In the genomic region with DNA sequence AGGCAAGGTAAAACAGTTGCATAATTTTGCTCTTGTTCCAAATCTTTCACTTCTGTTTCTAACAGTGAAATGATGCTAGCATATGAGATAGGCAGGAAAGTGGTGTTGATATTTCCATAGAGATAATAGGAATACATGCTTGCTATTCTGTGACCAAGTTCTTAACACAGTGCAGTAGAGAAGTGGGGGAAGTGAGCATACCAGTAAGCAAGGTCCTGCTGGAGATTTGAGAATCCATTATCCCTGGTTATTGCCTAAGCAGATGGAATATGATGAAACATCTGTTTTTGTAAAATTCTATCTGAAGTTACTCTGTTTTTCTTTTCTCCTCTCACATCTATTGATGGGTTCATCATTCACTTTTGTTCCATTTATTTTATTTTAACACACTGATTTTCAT, we compare ENCODE assay signal across 19 cellular contexts. TPM values are rescaled to one million over a fixed set of nuclear protein-coding genes. Genes with fewer than 3 reads are reported as not detected.
A peak's percentile ranks its signal among the peaks of the same experiment; 100 is the strongest.
DNase-seq lines count a peak whose midpoint lies in the region; ATAC-seq and TF ChIP-seq lines count a peak whose summit lies in the region.
"Had no signal": no experiment of that assay in that cellular context is flagged by ENCODE, and none has a peak within 500 bp of the region (broad histone marks: within the 10 kb centered on the region; RNA-seq: fewer than 3 reads in every experiment).

No MANE protein-coding gene starts in this region.

- DNase-seq in AG08396 (ENCODE audit: low spot score) (peak; percentile 4), AG20443 (ENCODE audit: low spot score) (peak; percentile 21), OCI-M1 (lab: John Stamatoyannopoulos, UW) (peak; percentile 13), fibroblast of villous mesenchyme (ENCODE audit: low read depth) (peak; percentile 70), D341Med (ENCODE audit: low spot score) (no peak), NCI-H1436 (lab: John Stamatoyannopoulos, UW) (no peak)
- DNase-seq: activated CD4-positive, alpha-beta T cell treated with anti-CD3 and anti-CD28 coated beads, Interleukin-2, amount 50 U/mL, for 48 hours; activated T-cell treated with anti-CD3 and anti-CD28 coated beads, Interleukin-2, amount 50 U/mL, for 48 hours; brain microvascular endothelial cell; CD4-positive, alpha-beta T cell; DND-41; glutamatergic neuron; NCI-H2081 treated with DMSO at 0.1 percent for 48 hours; NCI-H526 treated with DMSO at 0.1 percent for 48 hours; psoas muscle; SHP77 had no signal

- ATAC-seq in GM18868 (IDR thresholded peaks at IDR 0.05; ENCODE audit: unreplicated experiment), result no peak
- ATAC-seq: HepG2; stimulated activated effector memory CD8-positive, alpha-beta T cell treated with anti-CD3 and anti-CD28 coated beads, Interleukin-12 subunit alpha, Interleukin-12 subunit beta, amount 100 ng/mL, for 72 hours had no signal

- no peak for TF ChIP-seq CTCF in fibroblast of villous mesenchyme (IDR thresholded peaks at IDR 0.05; ENCODE audit: insufficient read depth, low read depth, low read length)

- H3K4me3 ChIP-seq in fibroblast of villous mesenchyme (ENCODE audit: low read depth, low read length), result no peak overlapping the region
- H3K4me3 ChIP-seq: psoas muscle had no signal

RNA-seq across cellular contexts. Expression of gene USP8, which starts 28.7 kb away (rescaled TPM):
- total RNA-seq in fibroblast of villous mesenchyme, result 47.0 and 54.0 TPM in 2 replicates

Comparison
In these comparisons a context has a peak if more than half of its experiments do, and no peak if none do; other contexts are left out.
1. DNase-seq: peak in AG08396 (single experiment), AG20443 (single experiment), OCI-M1 (single experiment) and fibroblast of villous mesenchyme (single experiment); none in D341Med (single experiment) and NCI-H1436 (single experiment).